8 cellular contexts compared by ENCODE assay signal in the genomic region with DNA sequence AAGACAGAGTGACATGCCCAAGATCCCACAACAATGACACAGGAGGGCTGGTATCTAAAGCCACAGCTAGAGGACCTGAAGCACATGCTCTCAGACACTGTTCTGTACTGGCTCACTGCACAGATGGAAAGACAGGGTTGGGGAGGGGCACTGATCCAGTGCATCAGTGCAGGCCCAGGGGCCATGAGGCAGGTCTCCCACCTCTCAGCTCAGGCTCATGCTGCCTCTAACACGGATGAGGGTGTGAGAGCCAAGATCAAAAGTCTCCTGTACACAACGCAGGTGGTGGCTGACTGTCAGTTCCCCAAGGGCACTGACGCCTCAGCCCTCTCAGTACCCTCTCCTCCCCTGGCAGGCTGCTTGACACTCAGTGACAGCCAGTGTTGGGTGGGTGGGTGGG. TPM values are rescaled to one million over a fixed set of nuclear protein-coding genes. Genes with fewer than 3 reads are reported as not detected.
A peak's percentile ranks its signal among the peaks of the same experiment; 100 is the strongest.
DNase-seq lines count a peak whose midpoint lies in the region; ATAC-seq and TF ChIP-seq lines count a peak whose summit lies in the region.

No MANE protein-coding gene starts in this region.

- TF ChIP-seq CTCF in RWPE1 (conservative IDR thresholded peaks at IDR 0.05; ENCODE audit: low read depth) (no peak), ascending aorta (IDR thresholded peaks at IDR 0.05) (no peak), psoas muscle (IDR thresholded peaks at IDR 0.05) (no peak)

- CTCF ChIA-PET in RWPE1 (lab: Yijun Ruan, JAX): no interaction called here

- H3K4me1 ChIP-seq in ascending aorta (peaks cover 13 to 47% of the 10 kb centered on the region in 2 donors), psoas muscle (peaks cover 79% of the 10 kb centered on the region)

- no peaks in the 10 kb centered on the region for H3K27me3 ChIP-seq in ascending aorta
- H3K27me3 ChIP-seq in psoas muscle (ENCODE audit: insufficient read depth in 3 of 3, low read length in 2 of 3): no peaks in the 10 kb centered on the region

- H3K9me3 ChIP-seq in ascending aorta: no peaks in the 10 kb centered on the region
- no peaks in the 10 kb centered on the region for H3K9me3 ChIP-seq in psoas muscle

- intact Hi-C loops in ascending aorta (cut with DNase I) (no loop called here), psoas muscle (cut with DNase I) (no loop called here)

- TF ChIP-seq POLR2A in GM18951 (IDR thresholded peaks at IDR 0.05; ENCODE audit: extremely low read depth, insufficient read depth, insufficient read length): peak; percentile 46

- ATAC-seq in psoas muscle: no peak

- H3K27ac ChIP-seq in RWPE1: peak overlapping the region; percentile 89
- H3K27ac ChIP-seq in ascending aorta: peak overlapping the region; percentile 5 to 23
- peak overlapping the region; percentile 50 for H3K27ac ChIP-seq in psoas muscle

- H3K4me3 ChIP-seq in ascending aorta (no peak overlapping the region), psoas muscle (no peak overlapping the region)

- 27 to 41% (median 32%) methylated on average over 3 of the region's 3 CpGs for WGBS in psoas muscle, 3 donors

- H3K36me3 ChIP-seq in ascending aorta: no peaks in the 10 kb centered on the region
- H3K36me3 ChIP-seq in psoas muscle (ENCODE audit: insufficient read depth in 1 of 2, low read depth in 1 of 2): no peaks in the 10 kb centered on the region

- in situ Hi-C loops in GM18951 (cut with MboI; ENCODE audit: low sequenced_read_pairs, unreplicated experiment): no loop called here

- POLR2A ChIA-PET in RWPE1 (lab: Yijun Ruan, JAX; ENCODE audit: low non-redundant PET): interaction anchor here (0.8 kb wide), 1 partner anchor 116 kb away, joined by 3 read pairs; no protein-coding TSS in a partner anchor

- DNase-seq in RWPE1 (ENCODE audit: low spot score) (no peak), ascending aorta (ENCODE audit: low spot score in 2 of 2) (no peak), psoas muscle (no peak), AML-193 (lab: John Stamatoyannopoulos, UW) (no peak), DMS79 treated with DMSO at 0.1 percent for 48 hours (lab: John Stamatoyannopoulos, UW) (no peak), mucosa of gallbladder (ENCODE audit: low spot score) (no peak), cerebellum (ENCODE audit: low spot score) (no peak)

RNA-seq across cellular contexts. Expression of gene RAPGEF1, which starts 10.9 kb away (rescaled TPM):
- total RNA-seq in ascending aorta (95.5 TPM), psoas muscle (100 to 1,000 TPM; 234 to 319 (median 272) TPM), mucosa of gallbladder (75.9 TPM), cerebellum (45.8 TPM)
- polyA plus RNA-seq in psoas muscle: 100 to 1,000 TPM in 1 of 3 donors, 10 to 100 TPM in 2; 72.3 to 268 (median 93.1) TPM

Comparison
In these comparisons a context has a peak if more than half of its experiments do, and no peak if none do; other contexts are left out.
1. H3K27ac ChIP-seq: peak in every context shown above with its lines; median percentile 89 in RWPE1; 50 in psoas muscle; 14 in ascending aorta.